In the genomic region with DNA sequence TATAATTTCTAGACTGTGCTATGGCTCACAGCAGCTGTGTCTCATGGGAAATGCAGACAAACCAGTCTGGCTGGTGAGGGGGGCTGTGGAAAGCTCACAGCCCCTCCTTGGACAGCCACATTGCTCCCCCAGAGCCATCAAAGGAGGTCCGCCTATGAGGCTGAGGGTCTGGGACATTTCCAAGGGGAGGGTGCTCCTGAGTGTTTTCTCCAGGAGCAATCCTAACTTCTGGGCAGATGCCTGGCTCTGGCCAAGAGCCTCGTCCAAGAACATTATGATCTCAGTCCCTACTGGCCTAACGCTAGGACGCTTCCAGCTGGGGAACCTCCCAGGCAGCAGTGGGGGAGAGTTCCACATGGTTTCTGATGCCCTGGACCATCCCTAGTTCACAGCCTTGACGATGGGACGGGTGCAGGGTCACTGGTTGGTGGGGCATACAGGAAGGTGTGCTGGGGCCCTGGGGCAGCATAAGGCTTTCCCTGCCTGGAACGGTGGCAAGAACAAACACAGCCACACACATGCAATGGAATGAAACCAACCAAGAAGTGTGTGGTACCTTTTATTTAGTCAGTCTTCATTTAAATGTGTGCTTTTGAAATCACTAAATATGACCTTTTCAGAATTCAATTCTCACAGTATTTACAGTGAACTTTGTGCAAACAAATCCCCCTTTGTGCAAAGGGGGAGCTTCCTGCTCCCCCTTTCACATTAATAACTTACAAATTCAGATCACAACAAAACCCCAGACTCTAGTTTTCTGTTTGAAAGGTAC, we compare ENCODE assay signal across 10 cellular contexts.
A peak's percentile ranks its signal among the peaks of the same experiment; 100 is the strongest.
DNase-seq lines count a peak whose midpoint lies in the region; ATAC-seq and TF ChIP-seq lines count a peak whose summit lies in the region.
"Had no signal": no experiment of that assay in that cellular context is flagged by ENCODE, and none has a peak within 500 bp of the region (broad histone marks: within the 10 kb centered on the region; RNA-seq: fewer than 3 reads in every experiment).

No MANE protein-coding gene starts in this region.

- no peaks in the 10 kb centered on the region for H3K9me3 ChIP-seq in muscle layer of colon (ENCODE audit: low read length)
- no peaks in the 10 kb centered on the region for H3K9me3 ChIP-seq in thymus (ENCODE audit: control insufficient read depth)

- no peaks in the 10 kb centered on the region for H3K9me3 Mint-ChIP-seq in WTC11
- H3K9me3 Mint-ChIP-seq in activated naive CD4-positive, alpha-beta T cell treated with anti-CD3 and anti-CD28 coated beads for 36 hours: no peaks in the 10 kb centered on the region

- H3K4me3 Mint-ChIP-seq in WTC11: no peak overlapping the region
- no peak overlapping the region for H3K4me3 Mint-ChIP-seq in activated naive CD4-positive, alpha-beta T cell treated with anti-CD3 and anti-CD28 coated beads for 36 hours

- CTCF ChIA-PET in WTC11 (lab: Charles Lee): no interaction called here
- CTCF ChIA-PET in activated naive CD4-positive, alpha-beta T cell treated with anti-CD3 and anti-CD28 coated beads for 36 hours (lab: Charles Lee): interaction anchor here (0.7 to 2.2 kb wide), 2 partner anchors 13 to 298 kb away, joined by 3 to 6 read pairs; no protein-coding TSS in a partner anchor

- H3K4me1 ChIP-seq in muscle layer of colon (ENCODE audit: insufficient read depth, low read length): peaks cover 52% of the 10 kb centered on the region
- H3K4me1 ChIP-seq in thymus (ENCODE audit: control insufficient read depth, insufficient read depth, low read length): no peaks in the 10 kb centered on the region

- peak; percentile 52; the same call in 1 of the 2 replicates for ATAC-seq in WTC11
- no peak for ATAC-seq in HG03139 (IDR thresholded peaks at IDR 0.05; ENCODE audit: unreplicated experiment)
- ATAC-seq in GM21786 (IDR thresholded peaks at IDR 0.05; ENCODE audit: unreplicated experiment): no peak
- no peak for ATAC-seq in HG03108 (IDR thresholded peaks at IDR 0.05; ENCODE audit: unreplicated experiment)

- H3K4me1 Mint-ChIP-seq in WTC11: peaks cover 4% of the 10 kb centered on the region; the same call in 1 of the 2 replicates
- H3K4me1 Mint-ChIP-seq in activated naive CD4-positive, alpha-beta T cell treated with anti-CD3 and anti-CD28 coated beads for 36 hours (ENCODE audit: low read depth): no peaks in the 10 kb centered on the region

- no peak overlapping the region for H3K27ac Mint-ChIP-seq in WTC11
- no peak overlapping the region for H3K27ac Mint-ChIP-seq in activated naive CD4-positive, alpha-beta T cell treated with anti-CD3 and anti-CD28 coated beads for 36 hours

- no peaks in the 10 kb centered on the region for H3K36me3 Mint-ChIP-seq in WTC11
- H3K36me3 Mint-ChIP-seq in activated naive CD4-positive, alpha-beta T cell treated with anti-CD3 and anti-CD28 coated beads for 36 hours (ENCODE audit: low read depth): no peaks in the 10 kb centered on the region

- H3K27ac ChIP-seq in muscle layer of colon (ENCODE audit: low read depth, low read length) (peak overlapping the region; percentile 93), thymus (ENCODE audit: low read depth) (peak overlapping the region; percentile 66)

- DNase-seq in WTC11 (ENCODE audit: low spot score) (no peak), fibroblast of peridontal ligament (ENCODE audit: extremely low read depth) (peak; percentile 91)
- no peak for DNase-seq in activated naive CD4-positive, alpha-beta T cell treated with anti-CD3 and anti-CD28 coated beads for 36 hours
- DNase-seq: H7; stimulated activated CD4-positive, alpha-beta T cell treated with anti-CD3 and anti-CD28 coated beads, Interleukin-4, amount 100 ng/mL, for 1 hour had no signal

- H3K9ac ChIP-seq in muscle layer of colon (ENCODE audit: low read length): peak overlapping the region; percentile 23

- no peaks in the 10 kb centered on the region for H3K27me3 ChIP-seq in muscle layer of colon (ENCODE audit: control insufficient read depth in 1 of 2, insufficient read depth in 2 of 2, low read length in 2 of 2)
- H3K27me3 ChIP-seq in thymus (ENCODE audit: control insufficient read depth, insufficient read depth): no peaks in the 10 kb centered on the region

- POLR2A ChIA-PET in WTC11 (lab: Charles Lee): no interaction called here

- H3K36me3 ChIP-seq in muscle layer of colon (ENCODE audit: insufficient read depth, low read length) (peaks cover 17% of the 10 kb centered on the region), thymus (ENCODE audit: control insufficient read depth, insufficient read depth) (no peaks in the 10 kb centered on the region)

- TF ChIP-seq CTCF in WTC11 (IDR thresholded peaks at IDR 0.05): no peak

- 96% methylated on average over 7 of the region's 7 CpGs for WGBS in thymus

- intact Hi-C loops in activated naive CD4-positive, alpha-beta T cell treated with anti-CD3 and anti-CD28 coated beads for 36 hours (cut with micrococcal nuclease): no loop called here

- no peak overlapping the region for H3K4me3 ChIP-seq in muscle layer of colon (ENCODE audit: low read depth in 1 of 2, low read length in 2 of 2)
- no peak overlapping the region for H3K4me3 ChIP-seq in thymus (ENCODE audit: low read length)

- H3K27me3 Mint-ChIP-seq in WTC11 (ENCODE audit: low read depth): no peaks in the 10 kb centered on the region; the same call in 1 of the 2 replicates
- H3K27me3 Mint-ChIP-seq in activated naive CD4-positive, alpha-beta T cell treated with anti-CD3 and anti-CD28 coated beads for 36 hours (ENCODE audit: low read depth): no peaks in the 10 kb centered on the region

TF ChIP-seq in WTC11, 78 proteins besides CTCF, POLR2A, EP300 and RAD21 (continues in another document):
- TF ChIP-seq HMGXB4 (CRISPR knock-in tag; IDR thresholded peaks at IDR 0.05) (no peak), ATF1 (CRISPR knock-in tag; IDR thresholded peaks at IDR 0.05) (no peak), STAT6 (CRISPR knock-in tag; conservative IDR thresholded peaks at IDR 0.05; ENCODE audit: low read depth) (no peak), GABPB1 (CRISPR knock-in tag; IDR thresholded peaks at IDR 0.05) (peak; percentile 74)
- TF ChIP-seq, protein P1, sequence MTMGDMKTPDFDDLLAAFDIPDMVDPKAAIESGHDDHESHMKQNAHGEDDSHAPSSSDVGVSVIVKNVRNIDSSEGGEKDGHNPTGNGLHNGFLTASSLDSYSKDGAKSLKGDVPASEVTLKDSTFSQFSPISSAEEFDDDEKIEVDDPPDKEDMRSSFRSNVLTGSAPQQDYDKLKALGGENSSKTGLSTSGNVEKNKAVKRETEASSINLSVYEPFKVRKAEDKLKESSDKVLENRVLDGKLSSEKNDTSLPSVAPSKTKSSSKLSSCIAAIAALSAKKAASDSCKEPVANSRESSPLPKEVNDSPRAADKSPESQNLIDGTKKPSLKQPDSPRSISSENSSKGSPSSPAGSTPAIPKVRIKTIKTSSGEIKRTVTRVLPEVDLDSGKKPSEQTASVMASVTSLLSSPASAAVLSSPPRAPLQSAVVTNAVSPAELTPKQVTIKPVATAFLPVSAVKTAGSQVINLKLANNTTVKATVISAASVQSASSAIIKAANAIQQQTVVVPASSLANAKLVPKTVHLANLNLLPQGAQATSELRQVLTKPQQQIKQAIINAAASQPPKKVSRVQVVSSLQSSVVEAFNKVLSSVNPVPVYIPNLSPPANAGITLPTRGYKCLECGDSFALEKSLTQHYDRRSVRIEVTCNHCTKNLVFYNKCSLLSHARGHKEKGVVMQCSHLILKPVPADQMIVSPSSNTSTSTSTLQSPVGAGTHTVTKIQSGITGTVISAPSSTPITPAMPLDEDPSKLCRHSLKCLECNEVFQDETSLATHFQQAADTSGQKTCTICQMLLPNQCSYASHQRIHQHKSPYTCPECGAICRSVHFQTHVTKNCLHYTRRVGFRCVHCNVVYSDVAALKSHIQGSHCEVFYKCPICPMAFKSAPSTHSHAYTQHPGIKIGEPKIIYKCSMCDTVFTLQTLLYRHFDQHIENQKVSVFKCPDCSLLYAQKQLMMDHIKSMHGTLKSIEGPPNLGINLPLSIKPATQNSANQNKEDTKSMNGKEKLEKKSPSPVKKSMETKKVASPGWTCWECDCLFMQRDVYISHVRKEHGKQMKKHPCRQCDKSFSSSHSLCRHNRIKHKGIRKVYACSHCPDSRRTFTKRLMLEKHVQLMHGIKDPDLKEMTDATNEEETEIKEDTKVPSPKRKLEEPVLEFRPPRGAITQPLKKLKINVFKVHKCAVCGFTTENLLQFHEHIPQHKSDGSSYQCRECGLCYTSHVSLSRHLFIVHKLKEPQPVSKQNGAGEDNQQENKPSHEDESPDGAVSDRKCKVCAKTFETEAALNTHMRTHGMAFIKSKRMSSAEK (CRISPR knock-in tag; IDR thresholded peaks at IDR 0.05; ENCODE audit: borderline replicate concordance): no peak
